In the genomic region with DNA sequence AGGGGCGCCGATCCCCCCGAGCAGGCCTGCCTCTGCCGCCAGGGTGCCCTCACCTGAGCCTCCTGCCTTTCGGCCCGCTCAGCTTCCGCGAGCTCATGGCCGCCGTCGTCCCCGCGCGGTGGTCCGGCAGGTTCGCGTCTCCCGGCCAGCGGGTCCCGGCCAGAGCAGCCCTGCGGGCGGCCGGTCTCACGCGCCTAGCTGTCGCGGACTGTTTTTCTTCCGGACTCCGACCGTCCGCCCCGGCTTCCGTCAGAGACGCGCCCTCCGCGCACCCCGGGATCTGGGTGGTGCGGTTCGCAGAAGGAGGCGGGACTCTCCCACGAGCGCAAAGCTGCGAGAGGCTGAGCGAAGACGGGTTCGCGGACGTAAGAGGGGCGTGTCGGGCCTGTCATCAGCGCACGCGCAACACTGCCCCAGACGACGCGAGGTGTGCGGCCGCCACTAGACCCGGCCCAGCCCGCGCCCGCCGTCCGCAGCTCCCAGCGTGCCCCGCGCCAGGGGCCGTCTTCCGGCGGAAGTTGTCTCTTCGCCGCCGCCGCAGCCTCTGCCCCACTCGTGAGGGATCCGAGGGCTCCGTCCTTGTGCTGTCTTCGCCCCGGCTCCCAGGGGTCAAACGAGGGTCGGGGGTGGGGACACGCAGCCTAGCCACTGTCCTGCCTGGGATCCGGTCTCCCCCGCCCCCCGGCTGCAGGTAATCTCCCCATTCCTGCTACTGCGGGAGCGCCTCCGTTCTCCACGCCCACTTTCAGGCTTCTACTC, we compare ENCODE assay signal across 8 cellular contexts. TPM values are rescaled to one million over a fixed set of nuclear protein-coding genes. Genes with fewer than 3 reads are reported as not detected.
DNase-seq lines count a peak whose midpoint lies in the region; ATAC-seq lines count a peak whose summit lies in the region.

A gene (minus strand): TSS at position 210 of the 759 bp plus-strand sequence. CDS start 113 bp downstream, at position 97.

- CTCF ChIA-PET in activated CD8-positive, alpha-beta memory T cell treated with anti-CD3 and anti-CD28 coated beads for 36 hours (lab: Charles Lee): interaction anchor here (1.0 to 2.4 kb wide), 8 partner anchors 11 to 151 kb away, joined by 3 to 16 read pairs (median 6); a partner anchor contains a TSS

- H3K27me3 ChIP-seq in effector memory CD4-positive, alpha-beta T cell (replicated peaks; ENCODE audit: control insufficient read depth, insufficient read depth, low read length, poor library complexity, severe bottlenecking): no peaks in the 10 kb centered on the region

- H3K4me3 ChIP-seq in effector memory CD4-positive, alpha-beta T cell (ENCODE audit: insufficient read depth, low read depth, low read length, poor library complexity, severe bottlenecking): peak within 1 kb of the TSS; percentile 100

- H3K4me1 ChIP-seq in effector memory CD4-positive, alpha-beta T cell (ENCODE audit: control insufficient read depth, insufficient read depth, low read length, poor library complexity, severe bottlenecking): peaks cover 16% of the 10 kb centered on the region

- DNase-seq in COLO829 (ENCODE audit: low spot score) (peak; percentile 98), HS-5 (ENCODE audit: low read depth) (peak; percentile 82), medulla oblongata (ENCODE audit: extremely low spot score) (peak; percentile 99)
- peak; percentile 83 for DNase-seq in NK-92 treated with Interleukin-12 subunit alpha and Interleukin-12 subunit beta, amount 100 ng/mL, for 24 hours (lab: John Stamatoyannopoulos, UW)
- peak; percentile 96 to 97 (median 96) for DNase-seq in effector memory CD4-positive, alpha-beta T cell
- DNase-seq in stimulated activated CD8-positive, alpha-beta memory T cell treated with anti-CD3 and anti-CD28 coated beads, Interleukin-12 subunit alpha, Interleukin-12 subunit beta, amount 100 ng/mL, for 1 hour (ENCODE audit: low read depth): peak; percentile 96

- peak; percentile 62 for ATAC-seq in GM19468 (IDR thresholded peaks at IDR 0.05; ENCODE audit: extremely low read depth, unreplicated experiment)

- H3K27ac ChIP-seq in effector memory CD4-positive, alpha-beta T cell (ENCODE audit: insufficient read depth, low read length, poor library complexity, severe bottlenecking): peak within 1 kb of the TSS; percentile 94

- POLR2A ChIA-PET in activated CD8-positive, alpha-beta memory T cell treated with anti-CD3 and anti-CD28 coated beads for 36 hours (lab: Charles Lee): interaction anchor here (0.6 to 2.2 kb wide), 5 partner anchors 25 to 320 kb away, joined by 4 to 7 read pairs (median 5); no protein-coding TSS in a partner anchor

- H3K36me3 ChIP-seq in effector memory CD4-positive, alpha-beta T cell (ENCODE audit: control insufficient read depth, insufficient read depth, low read length): peaks cover 23% of the 10 kb centered on the region

- no peaks in the 10 kb centered on the region for H3K9me3 ChIP-seq in effector memory CD4-positive, alpha-beta T cell (ENCODE audit: control insufficient read depth, low read length)

RNA-seq across cellular contexts. Expression of the gene that starts here (rescaled TPM):
- total RNA-seq in activated CD8-positive, alpha-beta memory T cell treated with anti-CD3 and anti-CD28 coated beads for 36 hours: 10 to 100 TPM; 22.6 to 23.7 TPM

Comparison
In these comparisons a context has a peak if more than half of its experiments do, and no peak if none do; other contexts are left out.
1. Peak in every context shown above with its lines: DNase-seq, ATAC-seq, H3K4me3 ChIP-seq and H3K27ac ChIP-seq.